In genomic region chr19:18098891-18099622, GRCh38 we compare ENCODE assay signal across 9 cellular contexts. TPM values are rescaled to one million over a fixed set of nuclear protein-coding genes. Genes with fewer than 3 reads are reported as not detected.
DNase-seq lines count a peak whose midpoint lies in the region; ATAC-seq, FAIRE-seq and TF ChIP-seq lines count a peak whose summit lies in the region.
"Had no signal": no experiment of that assay in that cellular context is flagged by ENCODE, and none has a peak within 500 bp of the region (broad histone marks: within the 10 kb centered on the region; RNA-seq: fewer than 3 reads in every experiment).

No MANE protein-coding gene starts in this region.

- H3K27me3 ChIP-seq in BLaER1 treated with 17β-estradiol and CSF1 and Interleukin-3, amounts not matched to agents 10 nM and 100 nM: no peaks in the 10 kb centered on the region

- H3K36me3 ChIP-seq in BLaER1 treated with 17β-estradiol and CSF1 and Interleukin-3, amounts not matched to agents 10 nM and 100 nM: peaks cover 0 to 9% (median 0%) of the 10 kb centered on the region in 11 experiments; a peak in 2 of 22 replicates
- no peaks in the 10 kb centered on the region for H3K36me3 ChIP-seq in kidney (ENCODE audit: control insufficient read depth in 1 of 2, insufficient read depth in 2 of 2, low read length in 2 of 2)

- peak overlapping the region; percentile 66 to 83 (median 74) for H3K4me3 ChIP-seq in BLaER1 treated with 17β-estradiol and CSF1 and Interleukin-3, amounts not matched to agents 10 nM and 100 nM
- H3K4me3 ChIP-seq in kidney (ENCODE audit: low read length in 2 of 2): peak overlapping the region in 1 of 2 donors; percentile 74

- no peaks in the 10 kb centered on the region for H3K9me3 Mint-ChIP-seq in activated CD8-positive, alpha-beta memory T cell treated with anti-CD3 and anti-CD28 coated beads, Interleukin-2, amount 10 ng/mL, durations not matched to agents 7 days and 5 days (ENCODE audit: low read depth)

- intact Hi-C loops in kidney (cut with DNase I): no loop called here

- ATAC-seq in GM19324 (IDR thresholded peaks at IDR 0.05; ENCODE audit: low FRiP score, unreplicated experiment): peak; percentile 37
- peak; percentile 68 for ATAC-seq in HG03354 (IDR thresholded peaks at IDR 0.05; ENCODE audit: poor library complexity, severe bottlenecking, unreplicated experiment)
- ATAC-seq in activated CD8-positive, alpha-beta memory T cell treated with anti-CD3 and anti-CD28 coated beads, Interleukin-2, amount 10 ng/mL, durations not matched to agents 7 days and 5 days: peak; percentile 16

- H3K4me1 ChIP-seq in BLaER1 treated with 17β-estradiol and CSF1 and Interleukin-3, amounts not matched to agents 10 nM and 100 nM: peaks cover 46 to 70% (median 63%) of the 10 kb centered on the region in 10 experiments
- peaks cover 0 to 13% of the 10 kb centered on the region in 2 donors for H3K4me1 ChIP-seq in kidney (ENCODE audit: control insufficient read depth in 1 of 2, insufficient read depth in 1 of 2, low read depth in 1 of 2, low read length in 2 of 2)

- peak overlapping the region in 10 of 11 experiments; percentile 28 to 83 (median 76); a peak in 19 of 22 replicates for H3K27ac ChIP-seq in BLaER1 treated with 17β-estradiol and CSF1 and Interleukin-3, amounts not matched to agents 10 nM and 100 nM
- H3K27ac ChIP-seq in kidney (ENCODE audit: low read depth in 2 of 2, low read length in 2 of 2): no peak overlapping the region

- FAIRE-seq in kidney (lab: Jason Lieb, UNC): no peak

- peak overlapping the region; percentile 71 to 85 (median 79) for H3K9ac ChIP-seq in BLaER1 treated with 17β-estradiol and CSF1 and Interleukin-3, amounts not matched to agents 10 nM and 100 nM
- no peak overlapping the region for H3K9ac ChIP-seq in kidney (ENCODE audit: low read length in 2 of 2)

- no peak for TF ChIP-seq CTCF in kidney (IDR thresholded peaks at IDR 0.05; ENCODE audit: borderline replicate concordance, extremely low read depth, insufficient read depth)

- peak; percentile 63 for DNase-seq in activated CD8-positive, alpha-beta memory T cell treated with anti-CD3 and anti-CD28 coated beads, Interleukin-2, amount 10 ng/mL, durations not matched to agents 7 days and 5 days
- peak; percentile 83 for DNase-seq in kidney
- no peak for DNase-seq in NCI-H526 treated with DMSO at 0.1 percent for 48 hours (lab: John Stamatoyannopoulos, UW)
- DNase-seq in foreskin melanocyte: no peak
- DNase-seq in NCI-H345 treated with DMSO at 0.1 percent for 48 hours (lab: John Stamatoyannopoulos, UW; ENCODE audit: unreplicated experiment): no peak

- peaks cover 28% of the 10 kb centered on the region for H3K4me1 Mint-ChIP-seq in activated CD8-positive, alpha-beta memory T cell treated with anti-CD3 and anti-CD28 coated beads, Interleukin-2, amount 10 ng/mL, durations not matched to agents 7 days and 5 days

- no peaks in the 10 kb centered on the region for H4K20me1 ChIP-seq in BLaER1 treated with 17β-estradiol and CSF1 and Interleukin-3, amounts not matched to agents 10 nM and 100 nM

- H3K4me2 ChIP-seq in BLaER1 treated with 17β-estradiol and CSF1 and Interleukin-3, amounts not matched to agents 10 nM and 100 nM: peak overlapping the region; percentile 76 to 99 (median 94)

- H3K27me3 Mint-ChIP-seq in activated CD8-positive, alpha-beta memory T cell treated with anti-CD3 and anti-CD28 coated beads, Interleukin-2, amount 10 ng/mL, durations not matched to agents 7 days and 5 days: no peaks in the 10 kb centered on the region

- H3K4me3 Mint-ChIP-seq in activated CD8-positive, alpha-beta memory T cell treated with anti-CD3 and anti-CD28 coated beads, Interleukin-2, amount 10 ng/mL, durations not matched to agents 7 days and 5 days: peak overlapping the region; percentile 78

- CTCF ChIA-PET in activated CD8-positive, alpha-beta memory T cell treated with anti-CD3 and anti-CD28 coated beads, Interleukin-2, amount 10 ng/mL, durations not matched to agents 7 days and 5 days (lab: Charles Lee): interaction anchor here (0.6 to 3.6 kb wide), 7 partner anchors 10 to 152 kb away, joined by 3 to 16 read pairs (median 9); no protein-coding TSS in a partner anchor

- no peaks in the 10 kb centered on the region for H3K36me3 Mint-ChIP-seq in activated CD8-positive, alpha-beta memory T cell treated with anti-CD3 and anti-CD28 coated beads, Interleukin-2, amount 10 ng/mL, durations not matched to agents 7 days and 5 days

- H3K9me3 ChIP-seq in BLaER1 treated with 17β-estradiol and CSF1 and Interleukin-3, amounts not matched to agents 10 nM and 100 nM (replicated peaks in 1 of 11): no peaks in the 10 kb centered on the region
- H3K9me3 ChIP-seq in kidney (ENCODE audit: control insufficient read depth in 1 of 2, low read length in 2 of 2): no peaks in the 10 kb centered on the region

- no peak overlapping the region for H3K27ac Mint-ChIP-seq in activated CD8-positive, alpha-beta memory T cell treated with anti-CD3 and anti-CD28 coated beads, Interleukin-2, amount 10 ng/mL, durations not matched to agents 7 days and 5 days

RNA-seq across cellular contexts. Expression of gene MAST3, which starts 1.5 kb away (rescaled TPM):
- 10 to 100 TPM; 25.7 to 34.1 TPM for total RNA-seq in activated CD8-positive, alpha-beta memory T cell treated with anti-CD3 and anti-CD28 coated beads, Interleukin-2, amount 10 ng/mL, durations not matched to agents 7 days and 5 days
- 16.0 TPM for total RNA-seq in kidney
- 5.6 TPM for polyA plus RNA-seq in kidney (ENCODE audit: insufficient read depth, low read depth, low replicate concordance)

RNA-seq across cellular contexts. Expression of gene IL12RB1, which starts 12.3 kb away (rescaled TPM):
- 10 to 100 TPM; 69.9 to 76.2 TPM for total RNA-seq in activated CD8-positive, alpha-beta memory T cell treated with anti-CD3 and anti-CD28 coated beads, Interleukin-2, amount 10 ng/mL, durations not matched to agents 7 days and 5 days
- total RNA-seq in kidney: 3.2 TPM
- 0.45 TPM for polyA plus RNA-seq in kidney (ENCODE audit: insufficient read depth, low read depth, low replicate concordance)
- total RNA-seq: renal cortical epithelial cell had no signal

RNA-seq across cellular contexts. Expression of gene PIK3R2, which starts 53.9 kb away (rescaled TPM):
- 10 to 100 TPM in 1 of 2 experiments, 1 to 10 TPM in 1; 8.0 to 11.2 TPM for total RNA-seq in activated CD8-positive, alpha-beta memory T cell treated with anti-CD3 and anti-CD28 coated beads, Interleukin-2, amount 10 ng/mL, durations not matched to agents 7 days and 5 days
- 29.6 TPM for total RNA-seq in kidney
- polyA plus RNA-seq in kidney (ENCODE audit: insufficient read depth, low read depth, low replicate concordance): 10.1 TPM

Comparison
In these comparisons a context has a peak if more than half of its experiments do, and no peak if none do; other contexts are left out.
1. H3K27ac ChIP-seq: peak in BLaER1 treated with 17β-estradiol and CSF1 and Interleukin-3, amounts not matched to agents 10 nM and 100 nM (10 of 11); none in kidney (0 of 2).
2. H3K9ac ChIP-seq: peak in BLaER1 treated with 17β-estradiol and CSF1 and Interleukin-3, amounts not matched to agents 10 nM and 100 nM (11 of 11); none in kidney (0 of 2).
3. ATAC-seq: peak in every context shown above with its lines; median percentile 68 in HG03354; 37 in GM19324; 16 in activated CD8-positive, alpha-beta memory T cell treated with anti-CD3 and anti-CD28 coated beads, Interleukin-2, amount 10 ng/mL, durations not matched to agents 7 days and 5 days.
4. DNase-seq: peak in activated CD8-positive, alpha-beta memory T cell treated with anti-CD3 and anti-CD28 coated beads, Interleukin-2, amount 10 ng/mL, durations not matched to agents 7 days and 5 days (single experiment) and kidney (single experiment); none in NCI-H526 treated with DMSO at 0.1 percent for 48 hours (single experiment), foreskin melanocyte (single experiment) and NCI-H345 treated with DMSO at 0.1 percent for 48 hours (single experiment).
5. RNA of gene IL12RB1, which starts 12.3 kb away (total RNA-seq): 69.9 to 76.2 TPM in activated CD8-positive, alpha-beta memory T cell treated with anti-CD3 and anti-CD28 coated beads, Interleukin-2, amount 10 ng/mL, durations not matched to agents 7 days and 5 days; 3.2 TPM in kidney (single experiment); every median in the first group is over 10 times any median in the second.